Comparison of ENCODE assay signal across 26 cellular contexts in genomic region chr11:5449432-5449831, GRCh38. TPM values are rescaled to one million over a fixed set of nuclear protein-coding genes. Genes with fewer than 3 reads are reported as not detected.
DNase-seq lines count a peak whose midpoint lies in the region; ATAC-seq, FAIRE-seq and TF ChIP-seq lines count a peak whose summit lies in the region.
"Had no signal": no experiment of that assay in that cellular context is flagged by ENCODE, and none has a peak within 500 bp of the region (broad histone marks: within the 10 kb centered on the region; RNA-seq: fewer than 3 reads in every experiment).

No MANE protein-coding gene starts in this region.

- no peaks in the 10 kb centered on the region for H3K4me1 Mint-ChIP-seq in activated CD4-positive, alpha-beta T cell treated with anti-CD3 and anti-CD28 coated beads, Interleukin-2, amount 10 ng/mL, durations not matched to agents 7 days and 5 days
- H3K4me1 Mint-ChIP-seq: CD14-positive monocyte; CD4-positive, alpha-beta memory T cell; CD4-positive, CD25-positive, alpha-beta regulatory T cell; CD8-positive, alpha-beta memory T cell had no signal

- no peaks in the 10 kb centered on the region for H3K36me3 ChIP-seq in right lobe of liver
- H3K36me3 ChIP-seq: BE2C, BLaER1 had no signal

- peak; percentile 77 to 89 (median 85) for ATAC-seq in right lobe of liver

- H3K9me3 ChIP-seq in right lobe of liver: no peaks in the 10 kb centered on the region
- H3K9me3 ChIP-seq: BE2C, BLaER1, Caco-2 had no signal

- DNase-seq in H54 (ENCODE audit: insufficient read length, low spot score): no peak
- DNase-seq in SK-MEL-5 (ENCODE audit: low read depth, low spot score): peak; percentile 11
- no peak for DNase-seq in right lobe of liver
- no peak for DNase-seq in GM03348 (ENCODE audit: low spot score)
- no peak for DNase-seq in COR-L47 (lab: John Stamatoyannopoulos, UW)
- no peak for DNase-seq in activated CD4-positive, alpha-beta T cell treated with anti-CD3 and anti-CD28 coated beads, Interleukin-2, amount 10 ng/mL, durations not matched to agents 7 days and 5 days
- DNase-seq: 8988T; ACHN; BE2C; C1 segment of cervical spinal cord; Caco-2; Calu3; CD4-positive, alpha-beta memory T cell; CD4-positive, CD25-positive, alpha-beta regulatory T cell; CD8-positive, alpha-beta memory T cell; DMS79 treated with DMSO at 0.1 percent for 48 hours; GDM1 had no signal

- peak; percentile 78 for FAIRE-seq in H54 (lab: Jason Lieb, UNC)
- FAIRE-seq: A204.1, D721Med, GM12891, GM19239 had no signal

- CTCF ChIA-PET in activated CD4-positive, alpha-beta T cell treated with anti-CD3 and anti-CD28 coated beads, Interleukin-2, amount 10 ng/mL, durations not matched to agents 7 days and 5 days (lab: Charles Lee): no interaction called here

- H3K36me3 Mint-ChIP-seq in activated CD4-positive, alpha-beta T cell treated with anti-CD3 and anti-CD28 coated beads, Interleukin-2, amount 10 ng/mL, durations not matched to agents 7 days and 5 days (ENCODE audit: low read depth): no peaks in the 10 kb centered on the region
- H3K36me3 Mint-ChIP-seq: CD14-positive monocyte; CD4-positive, alpha-beta memory T cell; CD4-positive, CD25-positive, alpha-beta regulatory T cell; CD8-positive, alpha-beta memory T cell had no signal

- H3K9me3 Mint-ChIP-seq in activated CD4-positive, alpha-beta T cell treated with anti-CD3 and anti-CD28 coated beads, Interleukin-2, amount 10 ng/mL, durations not matched to agents 7 days and 5 days: no peaks in the 10 kb centered on the region
- H3K9me3 Mint-ChIP-seq: CD4-positive, alpha-beta memory T cell; CD4-positive, CD25-positive, alpha-beta regulatory T cell had no signal

- no peaks in the 10 kb centered on the region for H3K27me3 ChIP-seq in right lobe of liver
- H3K27me3 ChIP-seq: BE2C, BLaER1 had no signal

- H3K4me3 ChIP-seq in right lobe of liver: no peak overlapping the region
- H3K4me3 ChIP-seq: BLaER1 had no signal

- no peak overlapping the region for H3K27ac Mint-ChIP-seq in activated CD4-positive, alpha-beta T cell treated with anti-CD3 and anti-CD28 coated beads, Interleukin-2, amount 10 ng/mL, durations not matched to agents 7 days and 5 days
- H3K27ac Mint-ChIP-seq: CD4-positive, alpha-beta memory T cell; CD4-positive, CD25-positive, alpha-beta regulatory T cell; CD8-positive, alpha-beta memory T cell had no signal

- no peaks in the 10 kb centered on the region for H3K4me1 ChIP-seq in right lobe of liver
- H3K4me1 ChIP-seq: BE2C, BLaER1, Caco-2 had no signal

- no peak for TF ChIP-seq POLR2A in H54 (IDR thresholded peaks at IDR 0.05; ENCODE audit: low read depth, low read length)
- no peak for TF ChIP-seq POLR2A in right lobe of liver (IDR thresholded peaks at IDR 0.05)

- POLR2A ChIA-PET in activated CD4-positive, alpha-beta T cell treated with anti-CD3 and anti-CD28 coated beads, Interleukin-2, amount 10 ng/mL, durations not matched to agents 7 days and 5 days (lab: Charles Lee): no interaction called here

- no peak overlapping the region for H3K27ac ChIP-seq in right lobe of liver
- H3K27ac ChIP-seq: BLaER1 had no signal

- WGBS in right lobe of liver (ENCODE audit: insufficient coverage, low coverage, low lambda C conversion rate, missing lambda C conversion rate): 16% methylated on average over 4 of the region's 4 CpGs

- H3K27me3 Mint-ChIP-seq in activated CD4-positive, alpha-beta T cell treated with anti-CD3 and anti-CD28 coated beads, Interleukin-2, amount 10 ng/mL, durations not matched to agents 7 days and 5 days: peaks cover 2% of the 10 kb centered on the region

- in situ Hi-C loops in SK-MEL-5 (cut with HindIII; ENCODE audit: low pct_unique_long_range_greater_than_20kb, low sequenced_read_pairs): no loop called here

- intact Hi-C loops in right lobe of liver (cut with DNase I): no loop called here

- TF ChIP-seq CTCF in right lobe of liver (IDR thresholded peaks at IDR 0.05): no peak

- no peak overlapping the region for H3K4me3 Mint-ChIP-seq in activated CD4-positive, alpha-beta T cell treated with anti-CD3 and anti-CD28 coated beads, Interleukin-2, amount 10 ng/mL, durations not matched to agents 7 days and 5 days
- H3K4me3 Mint-ChIP-seq: CD14-positive monocyte; CD4-positive, alpha-beta memory T cell; CD4-positive, CD25-positive, alpha-beta regulatory T cell; CD8-positive, alpha-beta memory T cell had no signal

RNA-seq across cellular contexts. Expression of gene OR51I2, which starts 0.3 kb away (rescaled TPM):
- not detected in 2 replicates for total RNA-seq in SK-MEL-5 (2014; rRNA removed; shearing (Covaris generic))
- not detected in 2 replicates for polyA plus RNA-seq in SK-MEL-5 (2015; cell fraction: cytosol; rRNA removed)
- not detected in 2 replicates for polyA plus RNA-seq in SK-MEL-5 (2015; cell fraction: nucleus; rRNA removed)
- total RNA-seq in right lobe of liver: not detected
- total RNA-seq in activated CD4-positive, alpha-beta T cell treated with anti-CD3 and anti-CD28 coated beads, Interleukin-2, amount 10 ng/mL, durations not matched to agents 7 days and 5 days: not detected
- total RNA-seq: A673; Caco-2; Calu3; CD4-positive, alpha-beta memory T cell; CD4-positive, CD25-positive, alpha-beta regulatory T cell; CD8-positive, alpha-beta memory T cell; G401 had no signal
- polyA plus RNA-seq: AG04450; CD14-positive monocyte; CD4-positive, alpha-beta memory T cell; CD4-positive, CD25-positive, alpha-beta regulatory T cell; CD8-positive, alpha-beta memory T cell had no signal

RNA-seq across cellular contexts. Expression of gene OR51I1, which starts 8.1 kb away (rescaled TPM):
- total RNA-seq in SK-MEL-5 (2014; rRNA removed; shearing (Covaris generic)): 0.63 TPM in 1 of 2 replicates, not detected in the other
- not detected in 2 replicates for polyA plus RNA-seq in SK-MEL-5 (2015; cell fraction: cytosol; rRNA removed)
- 6.8 and 9.1 TPM in 2 replicates for polyA plus RNA-seq in SK-MEL-5 (2015; cell fraction: nucleus; rRNA removed)
- not detected for total RNA-seq in right lobe of liver
- total RNA-seq in activated CD4-positive, alpha-beta T cell treated with anti-CD3 and anti-CD28 coated beads, Interleukin-2, amount 10 ng/mL, durations not matched to agents 7 days and 5 days: not detected
- total RNA-seq: A673; Caco-2; Calu3; CD4-positive, alpha-beta memory T cell; CD4-positive, CD25-positive, alpha-beta regulatory T cell; CD8-positive, alpha-beta memory T cell; G401 had no signal
- polyA plus RNA-seq: AG04450; CD14-positive monocyte; CD4-positive, alpha-beta memory T cell; CD4-positive, CD25-positive, alpha-beta regulatory T cell; CD8-positive, alpha-beta memory T cell had no signal

RNA-seq across cellular contexts. Expression of gene OR51Q1, which starts 27.5 kb away (rescaled TPM):
- total RNA-seq in SK-MEL-5 (2014; rRNA removed; shearing (Covaris generic)): not detected in 2 replicates
- not detected in 2 replicates for polyA plus RNA-seq in SK-MEL-5 (2015; cell fraction: cytosol; rRNA removed)
- not detected in 2 replicates for polyA plus RNA-seq in SK-MEL-5 (2015; cell fraction: nucleus; rRNA removed)
- total RNA-seq in right lobe of liver: not detected
- total RNA-seq in activated CD4-positive, alpha-beta T cell treated with anti-CD3 and anti-CD28 coated beads, Interleukin-2, amount 10 ng/mL, durations not matched to agents 7 days and 5 days: not detected
- total RNA-seq: A673; Caco-2; Calu3; CD4-positive, alpha-beta memory T cell; CD4-positive, CD25-positive, alpha-beta regulatory T cell; CD8-positive, alpha-beta memory T cell; G401 had no signal
- polyA plus RNA-seq: AG04450; CD14-positive monocyte; CD4-positive, alpha-beta memory T cell; CD4-positive, CD25-positive, alpha-beta regulatory T cell; CD8-positive, alpha-beta memory T cell had no signal

RNA-seq across cellular contexts. Expression of gene OR52D1, which starts 39.1 kb away (rescaled TPM):
- not detected in 2 replicates for total RNA-seq in SK-MEL-5 (2014; rRNA removed; shearing (Covaris generic))
- not detected in 2 replicates for polyA plus RNA-seq in SK-MEL-5 (2015; cell fraction: cytosol; rRNA removed)
- not detected in 2 replicates for polyA plus RNA-seq in SK-MEL-5 (2015; cell fraction: nucleus; rRNA removed)
- total RNA-seq in right lobe of liver: not detected
- not detected for total RNA-seq in activated CD4-positive, alpha-beta T cell treated with anti-CD3 and anti-CD28 coated beads, Interleukin-2, amount 10 ng/mL, durations not matched to agents 7 days and 5 days
- total RNA-seq: A673; Caco-2; Calu3; CD4-positive, alpha-beta memory T cell; CD4-positive, CD25-positive, alpha-beta regulatory T cell; CD8-positive, alpha-beta memory T cell; G401 had no signal
- polyA plus RNA-seq: AG04450; CD14-positive monocyte; CD4-positive, alpha-beta memory T cell; CD4-positive, CD25-positive, alpha-beta regulatory T cell; CD8-positive, alpha-beta memory T cell had no signal
